ENCODE assay signal across 25 cellular contexts in the genomic region with DNA sequence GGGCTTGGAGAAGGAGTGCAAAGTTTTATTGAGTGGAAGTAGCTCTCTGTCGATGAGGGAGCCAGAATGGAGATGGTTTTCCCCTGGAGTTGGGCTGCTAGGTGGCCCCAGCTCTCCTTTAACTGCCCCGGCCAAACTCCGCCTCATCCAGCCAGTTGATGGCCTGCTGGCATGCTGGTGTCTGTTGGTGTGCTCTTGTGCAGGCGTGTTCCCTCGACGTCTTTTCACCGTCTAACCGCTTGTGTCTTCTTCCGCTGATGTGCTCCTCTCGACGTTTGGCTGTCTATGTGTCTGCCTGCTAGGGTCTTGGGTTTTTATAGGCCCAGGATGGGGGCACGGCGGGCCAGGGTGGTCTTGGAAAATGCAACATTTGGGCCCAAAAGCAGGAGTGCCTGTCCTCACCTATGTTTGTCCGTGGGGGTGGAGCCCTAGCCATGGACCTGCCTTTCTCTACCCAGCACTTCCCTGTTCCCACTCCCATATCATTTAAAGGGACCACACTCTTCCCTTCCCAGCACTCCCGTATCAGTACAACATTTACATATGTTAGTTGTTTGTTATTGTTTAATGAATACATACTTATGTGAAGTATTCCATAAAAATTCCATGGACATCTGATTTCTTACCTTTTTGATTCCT.
A peak's percentile ranks its signal among the peaks of the same experiment; 100 is the strongest.
DNase-seq lines count a peak whose midpoint lies in the region; ATAC-seq and TF ChIP-seq lines count a peak whose summit lies in the region.
"Had no signal": no experiment of that assay in that cellular context is flagged by ENCODE, and none has a peak within 500 bp of the region (broad histone marks: within the 10 kb centered on the region; RNA-seq: fewer than 3 reads in every experiment).

No MANE protein-coding gene starts in this region.

- no peak overlapping the region for H2BK15ac ChIP-seq in H9 (ENCODE audit: low read depth, low read length)

- H3K14ac ChIP-seq in H9 (ENCODE audit: insufficient read depth, low read length): no peak overlapping the region

- H3K23ac ChIP-seq in H9 (ENCODE audit: insufficient read length, low read depth, low read length): no peak overlapping the region

- no peak overlapping the region for H3K4ac ChIP-seq in H9 (ENCODE audit: low read depth, low read length)

- H3K27me3 Mint-ChIP-seq in activated T-cell treated with anti-CD3 and anti-CD28 coated beads, Interleukin-2, amount 50 U/mL, for 24 hours: no peaks in the 10 kb centered on the region
- no peaks in the 10 kb centered on the region for H3K27me3 Mint-ChIP-seq in activated T-cell treated with anti-CD3 and anti-CD28 coated beads, Interleukin-2, amount 50 U/mL, for 4 hours (ENCODE audit: low read depth)
- H3K27me3 Mint-ChIP-seq in H9 (ENCODE audit: low read depth): no peaks in the 10 kb centered on the region
- H3K27me3 Mint-ChIP-seq in brain: no peaks in the 10 kb centered on the region
- no peaks in the 10 kb centered on the region for H3K27me3 Mint-ChIP-seq in natural killer cell treated with Interleukin-12 subunit alpha and Interleukin-12 subunit beta and Interleukin-15 and Interleukin-18, amount 100 ng/mL, for 72 hours
- H3K27me3 Mint-ChIP-seq: IgD-negative memory B cell; stimulated activated memory B cell treated with anti-CD40 and anti-IgM and Interleukin-4, amounts not matched to agents 10 μg/mL and 1 μg/mL and 100 μg/mL, for 72 hours had no signal

- no peaks in the 10 kb centered on the region for H3K23me2 ChIP-seq in H9 (ENCODE audit: insufficient read length, low read depth, low read length, poor library complexity, severe bottlenecking)

- H3K4me1 ChIP-seq in H9 (ENCODE audit: insufficient read depth, low read length): no peaks in the 10 kb centered on the region; the same call in 1 of the 2 replicates

- no CpG with 5 or more reads among the region's 15 CpGs for WGBS in H9 (ENCODE audit: extremely low coverage, insufficient read length, low lambda C conversion rate)

- no peaks in the 10 kb centered on the region for H4K20me1 ChIP-seq in H9 (ENCODE audit: control insufficient read depth, insufficient read depth, insufficient read length)

- no peaks in the 10 kb centered on the region for H3K9me3 ChIP-seq in H9 (ENCODE audit: control insufficient read depth, low read depth, low read length)
- H3K9me3 ChIP-seq: lower lobe of right lung, thyroid gland had no signal

- peaks cover 3% of the 10 kb centered on the region for H3K79me1 ChIP-seq in H9 (ENCODE audit: insufficient read depth, low read depth, low read length, poor library complexity, severe bottlenecking)

- H3K9ac ChIP-seq in H9 (ENCODE audit: extremely low read depth, insufficient read length, low read length): no peak overlapping the region
- H3K9ac ChIP-seq: BLaER1 treated with 17β-estradiol and CSF1 and Interleukin-3, amounts not matched to agents 10 nM and 100 nM had no signal

- H3K27ac ChIP-seq in H9 (ENCODE audit: insufficient read length, low read depth, low read length): no peak overlapping the region
- H3K27ac ChIP-seq: BLaER1 treated with 17β-estradiol and CSF1 and Interleukin-3, amounts not matched to agents 10 nM and 100 nM; cardiac muscle cell; lower lobe of right lung; thyroid gland had no signal

- ATAC-seq in activated T-cell treated with anti-CD3 and anti-CD28 coated beads, Interleukin-2, amount 50 U/mL, for 4 hours: no peak
- no peak for ATAC-seq in natural killer cell treated with Interleukin-12 subunit alpha and Interleukin-12 subunit beta and Interleukin-15 and Interleukin-18, amount 100 ng/mL, for 72 hours
- ATAC-seq: lower lobe of right lung; stimulated activated memory B cell treated with anti-CD40 and anti-IgM and Interleukin-4, amounts not matched to agents 10 μg/mL and 1 μg/mL and 100 μg/mL, for 72 hours had no signal

- no peak overlapping the region for H4K91ac ChIP-seq in H9 (ENCODE audit: insufficient read length, low read depth, low read length)

- no peak overlapping the region for H4K8ac ChIP-seq in H9 (replicated peaks; ENCODE audit: insufficient read length, low read depth, low read length)

- no peak overlapping the region for H2BK12ac ChIP-seq in H9 (ENCODE audit: insufficient read length, low read depth, low read length)

- H2BK120ac ChIP-seq in H9 (ENCODE audit: low read depth, low read length, poor library complexity, severe bottlenecking): no peak overlapping the region

- H2AK5ac ChIP-seq in H9 (ENCODE audit: insufficient read length, low read length): no peak overlapping the region

- no peak overlapping the region for H3K18ac ChIP-seq in H9 (ENCODE audit: insufficient read length, low read depth, low read length)

- no peak overlapping the region for H3K56ac ChIP-seq in H9 (ENCODE audit: insufficient read length, low read depth, low read length)

- TF ChIP-seq CTCF in H9 (conservative IDR thresholded peaks at IDR 0.05) (no peak), brain (conservative IDR thresholded peaks at IDR 0.05) (no peak)

- peaks cover 79% of the 10 kb centered on the region for H3K36me3 Mint-ChIP-seq in activated T-cell treated with anti-CD3 and anti-CD28 coated beads, Interleukin-2, amount 50 U/mL, for 24 hours (ENCODE audit: low read depth)
- H3K36me3 Mint-ChIP-seq in activated T-cell treated with anti-CD3 and anti-CD28 coated beads, Interleukin-2, amount 50 U/mL, for 4 hours (ENCODE audit: insufficient read depth): peaks cover 48% of the 10 kb centered on the region
- peaks cover 2 to 14% (median 8%) of the 10 kb centered on the region in 3 experiments; a peak in 5 of 7 replicates for H3K36me3 Mint-ChIP-seq in H9 (ENCODE audit: insufficient read depth in 1 of 3, low read depth in 3 of 3)
- peaks cover 72% of the 10 kb centered on the region for H3K36me3 Mint-ChIP-seq in brain
- H3K36me3 Mint-ChIP-seq in natural killer cell treated with Interleukin-12 subunit alpha and Interleukin-12 subunit beta and Interleukin-15 and Interleukin-18, amount 100 ng/mL, for 72 hours: peaks cover 18% of the 10 kb centered on the region

- H3K4me3 Mint-ChIP-seq in activated T-cell treated with anti-CD3 and anti-CD28 coated beads, Interleukin-2, amount 50 U/mL, for 24 hours: no peak overlapping the region
- H3K4me3 Mint-ChIP-seq in activated T-cell treated with anti-CD3 and anti-CD28 coated beads, Interleukin-2, amount 50 U/mL, for 4 hours: no peak overlapping the region
- H3K4me3 Mint-ChIP-seq in H9 (no peak overlapping the region), brain (no peak overlapping the region)
- no peak overlapping the region for H3K4me3 Mint-ChIP-seq in natural killer cell treated with Interleukin-12 subunit alpha and Interleukin-12 subunit beta and Interleukin-15 and Interleukin-18, amount 100 ng/mL, for 72 hours
- H3K4me3 Mint-ChIP-seq: stimulated activated memory B cell treated with anti-CD40 and anti-IgM and Interleukin-4, amounts not matched to agents 10 μg/mL and 1 μg/mL and 100 μg/mL, for 72 hours had no signal

- H3K4me1 Mint-ChIP-seq in activated T-cell treated with anti-CD3 and anti-CD28 coated beads, Interleukin-2, amount 50 U/mL, for 24 hours (ENCODE audit: low read depth): peaks cover 82% of the 10 kb centered on the region
- H3K4me1 Mint-ChIP-seq in activated T-cell treated with anti-CD3 and anti-CD28 coated beads, Interleukin-2, amount 50 U/mL, for 4 hours (ENCODE audit: low read depth): peaks cover 77% of the 10 kb centered on the region
- H3K4me1 Mint-ChIP-seq in H9 (peaks cover 7 to 10% of the 10 kb centered on the region in 2 experiments), brain (peaks cover 8% of the 10 kb centered on the region)
- H3K4me1 Mint-ChIP-seq in natural killer cell treated with Interleukin-12 subunit alpha and Interleukin-12 subunit beta and Interleukin-15 and Interleukin-18, amount 100 ng/mL, for 72 hours (ENCODE audit: low read depth in 2 of 2): peaks cover 54 to 66% of the 10 kb centered on the region in 2 donors

- no peak overlapping the region for H2AFZ ChIP-seq in H9 (ENCODE audit: low read length)

- H3K27me3 ChIP-seq in H9 (ENCODE audit: insufficient read depth, low read length): no peaks in the 10 kb centered on the region
- H3K27me3 ChIP-seq: BLaER1 treated with 17β-estradiol and CSF1 and Interleukin-3, amounts not matched to agents 10 nM and 100 nM; cardiac muscle cell; thyroid gland had no signal

- no peak overlapping the region for H2BK5ac ChIP-seq in H9 (ENCODE audit: insufficient read length, low read length)

- peak overlapping the region; percentile 88 for H3K27ac Mint-ChIP-seq in activated T-cell treated with anti-CD3 and anti-CD28 coated beads, Interleukin-2, amount 50 U/mL, for 24 hours
- peak overlapping the region in 2 of 3 experiments; percentile 50 to 88; a peak in 4 of 7 replicates for H3K27ac Mint-ChIP-seq in H9
- H3K27ac Mint-ChIP-seq in brain: peak overlapping the region in 3 of 5 experiments; percentile 22 to 52 (median 38)
- peak overlapping the region; percentile 51 to 53 for H3K27ac Mint-ChIP-seq in natural killer cell treated with Interleukin-12 subunit alpha and Interleukin-12 subunit beta and Interleukin-15 and Interleukin-18, amount 100 ng/mL, for 72 hours
- H3K27ac Mint-ChIP-seq: stimulated activated memory B cell treated with anti-CD40 and anti-IgM and Interleukin-4, amounts not matched to agents 10 μg/mL and 1 μg/mL and 100 μg/mL, for 72 hours had no signal

- no peak overlapping the region for H3T11ph ChIP-seq in H9 (ENCODE audit: low read length)

- H4K5ac ChIP-seq in H9 (ENCODE audit: insufficient read length, low read depth, low read length): no peak overlapping the region

- H2BK20ac ChIP-seq in H9 (ENCODE audit: low read depth, low read length, poor library complexity, severe bottlenecking): no peak overlapping the region

- H3K79me2 ChIP-seq in H9 (ENCODE audit: insufficient read depth, low read length): no peaks in the 10 kb centered on the region; the same call in 1 of the 2 replicates

- H3K4me2 ChIP-seq in H9 (ENCODE audit: insufficient read depth, insufficient read length, low read length): no peak overlapping the region
- H3K4me2 ChIP-seq: BLaER1 treated with 17β-estradiol and CSF1 and Interleukin-3, amounts not matched to agents 10 nM and 100 nM had no signal

- DNase-seq in activated T-cell treated with anti-CD3 and anti-CD28 coated beads, Interleukin-2, amount 50 U/mL, for 24 hours: no peak
- no peak for DNase-seq in activated T-cell treated with anti-CD3 and anti-CD28 coated beads, Interleukin-2, amount 50 U/mL, for 4 hours
- DNase-seq in H9 (peak; percentile 35), DMS79 treated with DMSO at 0.1 percent for 48 hours (lab: John Stamatoyannopoulos, UW) (no peak), D341Med (ENCODE audit: low spot score) (no peak), NCI-H524 (lab: John Stamatoyannopoulos, UW) (no peak)
- DNase-seq in natural killer cell treated with Interleukin-12 subunit alpha and Interleukin-12 subunit beta and Interleukin-15 and Interleukin-18, amount 100 ng/mL, for 72 hours (ENCODE audit: low spot score): no peak
- DNase-seq: activated CD4-positive, alpha-beta T cell treated with anti-CD3 and anti-CD28 coated beads, Interleukin-2, amount 50 U/mL, for 1 hour; activated T-cell treated with anti-CD3 and anti-CD28 coated beads, Interleukin-2, amount 50 U/mL, for 48 hours; amygdala; dermis blood vessel endothelial cell; DMS79; hippocampal formation; islet precursor cell; lower lobe of right lung; NCI-H1417; NCI-H2107; NCI-H524 treated with DMSO at 0.1 percent for 48 hours; posterior cingulate gyrus; thyroid gland had no signal

- peaks cover 2% of the 10 kb centered on the region for H3K9me3 Mint-ChIP-seq in activated T-cell treated with anti-CD3 and anti-CD28 coated beads, Interleukin-2, amount 50 U/mL, for 24 hours
- H3K9me3 Mint-ChIP-seq in activated T-cell treated with anti-CD3 and anti-CD28 coated beads, Interleukin-2, amount 50 U/mL, for 4 hours: no peaks in the 10 kb centered on the region
- H3K9me3 Mint-ChIP-seq in H9: no peaks in the 10 kb centered on the region
- peaks cover 0 to 6% (median 3%) of the 10 kb centered on the region in 5 experiments for H3K9me3 Mint-ChIP-seq in brain
- H3K9me3 Mint-ChIP-seq in natural killer cell treated with Interleukin-12 subunit alpha and Interleukin-12 subunit beta and Interleukin-15 and Interleukin-18, amount 100 ng/mL, for 72 hours: no peaks in the 10 kb centered on the region
- H3K9me3 Mint-ChIP-seq: IgD-negative memory B cell; stimulated activated memory B cell treated with anti-CD40 and anti-IgM and Interleukin-4, amounts not matched to agents 10 μg/mL and 1 μg/mL and 100 μg/mL, for 72 hours had no signal

Comparison
In these comparisons a context has a peak if more than half of its experiments do, and no peak if none do; other contexts are left out.
1. H3K27ac Mint-ChIP-seq: peak in every context shown above with its lines; median percentile 88 in activated T-cell treated with anti-CD3 and anti-CD28 coated beads, Interleukin-2, amount 50 U/mL, for 24 hours; 69 in H9; 52 in natural killer cell treated with Interleukin-12 subunit alpha and Interleukin-12 subunit beta and Interleukin-15 and Interleukin-18, amount 100 ng/mL, for 72 hours; 38 in brain.